ENCODE assay signal across 8 cellular contexts in the genomic region with DNA sequence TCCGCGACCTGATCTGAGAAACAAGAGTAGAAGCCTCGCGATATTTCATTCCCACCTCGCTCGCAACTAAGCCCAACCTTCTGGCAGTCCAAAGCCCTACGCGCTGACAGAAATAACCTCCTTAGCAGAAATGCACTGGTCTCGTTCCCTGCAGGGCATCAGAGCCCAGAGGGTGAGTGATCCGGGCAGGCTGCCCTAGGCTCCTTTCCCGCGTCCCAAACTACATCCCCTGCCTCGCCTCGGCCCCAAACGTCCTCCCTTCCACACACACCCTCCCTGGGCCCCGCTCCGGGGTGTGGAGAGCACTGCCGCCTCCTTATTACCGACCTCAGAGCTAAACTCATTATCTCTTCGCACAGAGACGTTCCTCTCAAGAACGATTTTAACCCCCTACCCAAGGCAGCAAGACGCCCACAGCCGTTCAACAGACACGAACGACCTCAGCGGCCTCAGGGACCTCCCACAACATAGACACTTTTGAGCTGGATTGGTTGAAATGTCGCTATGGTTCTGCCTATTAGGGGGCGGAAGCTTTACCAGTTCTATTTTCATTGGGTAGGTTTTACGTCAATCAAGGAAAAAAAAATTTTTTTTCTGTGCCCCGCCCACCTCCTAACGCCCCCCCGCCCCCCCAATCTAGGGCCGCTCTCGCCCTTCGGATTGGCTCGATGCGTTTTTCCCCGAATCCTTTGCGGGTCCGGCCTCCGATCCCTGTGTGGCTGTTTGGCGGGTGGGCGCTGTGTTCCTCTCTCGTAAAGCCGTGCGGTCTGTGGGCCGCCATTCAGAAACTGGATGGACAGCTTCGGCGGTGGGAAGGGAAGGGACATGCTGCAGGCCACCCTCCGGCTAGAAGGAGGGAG. TPM values are rescaled to one million over a fixed set of nuclear protein-coding genes. Genes with fewer than 3 reads are reported as not detected.
DNase-seq lines count a peak whose midpoint lies in the region; ATAC-seq and TF ChIP-seq lines count a peak whose summit lies in the region.

CETN3 (minus strand) TSS at position 439 of the 860 bp plus-strand sequence; CDS start at position 344, 95 bp downstream.

- H3K27ac Mint-ChIP-seq in CD14-positive monocyte = no peak within 1 kb of the TSS

- H3K4me3 ChIP-seq in left lung = peak within 1 kb of the TSS; percentile 69 to 83

- H3K4me1 Mint-ChIP-seq in CD14-positive monocyte = peaks cover 3% of the 10 kb centered on the region

- H3K27ac ChIP-seq in left lung = peak within 1 kb of the TSS; percentile 94

- peaks cover 0 to 6% (median 0%) of the 10 kb centered on the region in 3 donors for H3K27me3 Mint-ChIP-seq in CD14-positive monocyte (ENCODE audit: low read depth in 3 of 3)

- no peak within 1 kb of the TSS for H3K4me3 Mint-ChIP-seq in CD14-positive monocyte

- no peaks in the 10 kb centered on the region for H3K27me3 ChIP-seq in left lung

- DNase-seq in CD14-positive monocyte (ENCODE audit: low spot score) (peak; percentile 92), NCI-H748 treated with DMSO at 0.1 percent for 48 hours (lab: John Stamatoyannopoulos, UW) (peak; percentile 99), dermis blood vessel endothelial cell (peak; percentile 97), left lung (peak; percentile 94 to 95)
- DNase-seq in activated CD4-positive, alpha-beta T cell treated with anti-CD3 and anti-CD28 coated beads, Interleukin-2, amount 50 U/mL, for 24 hours (ENCODE audit: low read depth in 1 of 2, low spot score in 1 of 2) = peak; percentile 80 to 88
- peak; percentile 76 to 79 for DNase-seq in stimulated activated CD4-positive, alpha-beta T cell treated with anti-CD3 and anti-CD28 coated beads, Interleukin-2, amount 100 ng/mL, for 48 hours

- intact Hi-C loops in CD14-positive monocyte (cut with micrococcal nuclease) = loop anchor here (5.0 to 10.0 kb wide), 3 partner anchors 63 to 118 kb away; partner anchors contain the start of genes LYSMD3 (in 2 of the 2), MBLAC2 (in 1 of the 2) and POLR3G (in 1 of the 2)
- intact Hi-C loops in left lung (cut with DNase I) = no loop called here

- H3K9me3 Mint-ChIP-seq in CD14-positive monocyte = peaks cover 0 to under 1% (median 0%) of the 10 kb centered on the region in 7 donors

- no peaks in the 10 kb centered on the region for H3K9me3 ChIP-seq in left lung

- ATAC-seq in GM19395 (IDR thresholded peaks at IDR 0.05; ENCODE audit: unreplicated experiment) = peak; percentile 95
- peak; percentile 88 for ATAC-seq in HG03558 (IDR thresholded peaks at IDR 0.05; ENCODE audit: extremely low read depth, unreplicated experiment)
- peak; percentile 96 for ATAC-seq in left lung

- no peaks in the 10 kb centered on the region for H3K36me3 ChIP-seq in left lung

- H3K36me3 Mint-ChIP-seq in CD14-positive monocyte = peaks cover 13 to 19% of the 10 kb centered on the region in 2 donors

- TF ChIP-seq CTCF in CD14-positive monocyte (IDR thresholded peaks at IDR 0.05) (no peak), left lung (IDR thresholded peaks at IDR 0.05) (no peak)

- H3K4me1 ChIP-seq in left lung = peaks cover 8 to 18% of the 10 kb centered on the region in 2 donors

RNA-seq across cellular contexts. Expression of gene CETN3, which starts in this region (rescaled TPM):
- 1 to 10 TPM; 7.7 to 9.0 TPM for polyA plus RNA-seq in CD14-positive monocyte
- total RNA-seq in dermis blood vessel endothelial cell (10.6 and 15.3 TPM in 2 replicates), left lung (10 to 100 TPM; 22.1 to 24.8 TPM)

Comparison
In these comparisons a context has a peak if more than half of its experiments do, and no peak if none do; other contexts are left out.
1. Peak in every context shown above with its lines: DNase-seq, ATAC-seq, H3K4me3 ChIP-seq and H3K27ac ChIP-seq.
2. intact Hi-C loops: an anchor here in CD14-positive monocyte (5.0 to 10.0 kb wide); none called in left lung.